ENCODE assay signal across 34 cellular contexts in genomic region chr4:105348719-105349118, GRCh38.
"Had no signal": no experiment of that assay in that cellular context is flagged by ENCODE, and none has a peak within 500 bp of the region (broad histone marks: within the 10 kb centered on the region; RNA-seq: fewer than 3 reads in every experiment).

No MANE protein-coding gene starts in this region.

- H3K36me3 ChIP-seq: adrenal gland, brain microvascular endothelial cell, breast epithelium had no signal

- H3K9me3 ChIP-seq: adrenal gland, body of pancreas, breast epithelium had no signal

- H3K27me3 ChIP-seq: adrenal gland, body of pancreas, brain microvascular endothelial cell, breast epithelium had no signal

- H3K27ac ChIP-seq: adrenal gland, body of pancreas, brain microvascular endothelial cell, breast epithelium, VCaP had no signal

- DNase-seq: activated B cell treated with CpG ODN at 0.5 μM for 24 hours; activated CD4-positive, alpha-beta memory T cell treated with anti-CD3 and anti-CD28 coated beads for 36 hours; activated CD4-positive, alpha-beta T cell treated with anti-CD3 and anti-CD28 coated beads for 4 hours; activated CD4-positive, alpha-beta T cell treated with anti-CD3 and anti-CD28 coated beads, Interleukin-2, amount 10 ng/mL, durations not matched to agents 24 days and 14 days; activated CD4-positive, alpha-beta T cell treated with anti-CD3 and anti-CD28 coated beads, Interleukin-2, amount 50 U/mL, for 1 hour; activated CD4-positive, alpha-beta T cell treated with anti-CD3 and anti-CD28 coated beads, Interleukin-2, amount 50 U/mL, for 4 hours; activated CD4-positive, CD25-positive, alpha-beta regulatory T cell treated with anti-CD3 and anti-CD28 coated beads, Interleukin-2, amount 50 U/mL, for 72 hours; activated CD8-positive, alpha-beta memory T cell treated with anti-CD3 and anti-CD28 coated beads, Interleukin-2, amount 50 U/mL, for 4 hours; activated CD8-positive, alpha-beta T cell treated with anti-CD3 and anti-CD28 coated beads for 36 hours; activated effector memory CD4-positive, alpha-beta T cell treated with anti-CD3 and anti-CD28 coated beads, Interleukin-2, amount 50 U/mL, for 16 hours; activated gamma-delta T cell treated with Interleukin-2 at 50 U/mL for 16 hours; activated naive CD4-positive, alpha-beta T cell; activated naive CD4-positive, alpha-beta T cell treated with anti-CD3 and anti-CD28 coated beads for 36 hours; activated naive CD4-positive, alpha-beta T cell treated with anti-CD3 and anti-CD28 coated beads, Interleukin-2, amount 50 U/mL, for 16 hours; activated naive CD8-positive, alpha-beta T cell treated with anti-CD3 and anti-CD28 coated beads for 36 hours; activated T-cell treated with anti-CD3 and anti-CD28 coated beads for 4 hours; activated T-cell treated with anti-CD3 and anti-CD28 coated beads, Interleukin-2, amount 50 U/mL, for 1 hour; activated T-cell treated with anti-CD3 and anti-CD28 coated beads, Interleukin-2, amount 50 U/mL, for 4 hours; activated T-cell treated with anti-CD3 and anti-CD28 coated beads, Interleukin-2, amount 50 U/mL, for 72 hours; adrenal gland; amniotic stem cell; aorta; body of pancreas; brain microvascular endothelial cell; central memory CD4-positive, alpha-beta T cell; T-helper 1 cell; T-helper 2 cell; T-helper 9 cell had no signal

- H3K4me3 ChIP-seq: adrenal gland, body of pancreas, breast epithelium had no signal

- H3K4me1 ChIP-seq: adrenal gland, body of pancreas, breast epithelium had no signal

- ATAC-seq: activated CD8-positive, alpha-beta T cell treated with anti-CD3 and anti-CD28 coated beads for 36 hours; activated naive CD4-positive, alpha-beta T cell treated with anti-CD3 and anti-CD28 coated beads, Interleukin-2, amount 50 U/mL, for 72 hours; activated T-cell treated with anti-CD3 and anti-CD28 coated beads, Interleukin-2, amount 50 U/mL, for 4 hours; activated T-cell treated with anti-CD3 and anti-CD28 coated beads, Interleukin-2, amount 50 U/mL, for 72 hours; activated T-helper 17 cell treated with anti-CD3 and anti-CD28 coated beads, Interleukin-2, amount 50 U/mL, for 72 hours; body of pancreas had no signal

- FAIRE-seq: astrocyte, TTC549 had no signal
